In genomic region chr13:48500652-48501197, GRCh38 we compare ENCODE assay signal across 9 cellular contexts. TPM values are rescaled to one million over a fixed set of nuclear protein-coding genes. Genes with fewer than 3 reads are reported as not detected.
DNase-seq lines count a peak whose midpoint lies in the region; ATAC-seq and FAIRE-seq lines count a peak whose summit lies in the region.
"Had no signal": no experiment of that assay in that cellular context is flagged by ENCODE, and none has a peak within 500 bp of the region (broad histone marks: within the 10 kb centered on the region; RNA-seq: fewer than 3 reads in every experiment).

No MANE protein-coding gene starts in this region.

- H3K4me2 ChIP-seq in BLaER1 treated with 17β-estradiol and CSF1 and Interleukin-3, amounts not matched to agents 10 nM and 100 nM = peak overlapping the region; percentile 80 to 97 (median 92)
- peak overlapping the region; percentile 35 for H3K4me2 ChIP-seq in skeletal muscle satellite cell (ENCODE audit: low read length)

- H4K20me1 ChIP-seq in BLaER1 treated with 17β-estradiol and CSF1 and Interleukin-3, amounts not matched to agents 10 nM and 100 nM = no peaks in the 10 kb centered on the region

- DNase-seq in NOMO-1 treated with dmso at 0.1 percent for 144 hours (lab: John Stamatoyannopoulos, UW; ENCODE audit: unreplicated experiment) (peak; percentile 73), epithelial cell of prostate (ENCODE audit: low read depth, low spot score) (peak; percentile 76), DMS114 treated with DMSO at 0.1 percent for 48 hours (lab: John Stamatoyannopoulos, UW; ENCODE audit: unreplicated experiment) (no peak), GM19239 (ENCODE audit: insufficient read length, low spot score) (no peak)

- H3K36me3 ChIP-seq in BLaER1 treated with 17β-estradiol and CSF1 and Interleukin-3, amounts not matched to agents 10 nM and 100 nM = peaks cover 21 to 59% (median 45%) of the 10 kb centered on the region in 11 experiments; a peak in 20 of 22 replicates
- no peaks in the 10 kb centered on the region for H3K36me3 ChIP-seq in skeletal muscle satellite cell (ENCODE audit: insufficient read depth, low read length)

- H3K9ac ChIP-seq in BLaER1 treated with 17β-estradiol and CSF1 and Interleukin-3, amounts not matched to agents 10 nM and 100 nM = peak overlapping the region; percentile 80 to 91 (median 86)
- peak overlapping the region; percentile 32 for H3K9ac ChIP-seq in skeletal muscle satellite cell (ENCODE audit: low read depth, low read length)

- no peak for FAIRE-seq in GM19239 (lab: Jason Lieb, UNC)
- FAIRE-seq: frontal cortex had no signal

- peaks cover 87 to 98% (median 96%) of the 10 kb centered on the region in 10 experiments for H3K4me1 ChIP-seq in BLaER1 treated with 17β-estradiol and CSF1 and Interleukin-3, amounts not matched to agents 10 nM and 100 nM
- peaks cover 39% of the 10 kb centered on the region for H3K4me1 ChIP-seq in skeletal muscle satellite cell (ENCODE audit: control insufficient read depth, insufficient read depth, low read length)

- 0 out of 20 replicates have a peak overlapping the region, but pooled peaks of 2 of the 10 experiments have one; percentile 15 to 16 for H3K4me3 ChIP-seq in BLaER1 treated with 17β-estradiol and CSF1 and Interleukin-3, amounts not matched to agents 10 nM and 100 nM
- H3K4me3 ChIP-seq in skeletal muscle satellite cell (ENCODE audit: low read length) = no peak overlapping the region

- H3K9me3 ChIP-seq in BLaER1 treated with 17β-estradiol and CSF1 and Interleukin-3, amounts not matched to agents 10 nM and 100 nM (replicated peaks in 1 of 11) = peaks cover 0 to 4% (median 0%) of the 10 kb centered on the region in 11 experiments; a peak in 4 of 22 replicates
- no peaks in the 10 kb centered on the region for H3K9me3 ChIP-seq in skeletal muscle satellite cell (replicated peaks; ENCODE audit: low read length)

- H3K27me3 ChIP-seq in BLaER1 treated with 17β-estradiol and CSF1 and Interleukin-3, amounts not matched to agents 10 nM and 100 nM = no peaks in the 10 kb centered on the region
- no peaks in the 10 kb centered on the region for H3K27me3 ChIP-seq in skeletal muscle satellite cell (ENCODE audit: control insufficient read depth, insufficient read depth, low read length)

- ATAC-seq in GM21526 (IDR thresholded peaks at IDR 0.05; ENCODE audit: low FRiP score, unreplicated experiment) (peak; percentile 36), GM21360 (IDR thresholded peaks at IDR 0.05; ENCODE audit: unreplicated experiment) (no peak)

- peak overlapping the region; percentile 90 to 98 (median 96) for H3K27ac ChIP-seq in BLaER1 treated with 17β-estradiol and CSF1 and Interleukin-3, amounts not matched to agents 10 nM and 100 nM
- H3K27ac ChIP-seq in epithelial cell of prostate = peak overlapping the region; percentile 54

RNA-seq across cellular contexts. Expression of gene RCBTB2, which starts 32.2 kb away (rescaled TPM):
- 3.9 and 8.6 TPM in 2 replicates for total RNA-seq in skeletal muscle satellite cell (2012; rRNA removed)

Comparison
In these comparisons a context has a peak if more than half of its experiments do, and no peak if none do; other contexts are left out.
1. DNase-seq: peak in NOMO-1 treated with dmso at 0.1 percent for 144 hours (single experiment) and epithelial cell of prostate (single experiment); none in DMS114 treated with DMSO at 0.1 percent for 48 hours (single experiment) and GM19239 (single experiment).